Comparison of ENCODE assay signal across 11 cellular contexts in the genomic region with DNA sequence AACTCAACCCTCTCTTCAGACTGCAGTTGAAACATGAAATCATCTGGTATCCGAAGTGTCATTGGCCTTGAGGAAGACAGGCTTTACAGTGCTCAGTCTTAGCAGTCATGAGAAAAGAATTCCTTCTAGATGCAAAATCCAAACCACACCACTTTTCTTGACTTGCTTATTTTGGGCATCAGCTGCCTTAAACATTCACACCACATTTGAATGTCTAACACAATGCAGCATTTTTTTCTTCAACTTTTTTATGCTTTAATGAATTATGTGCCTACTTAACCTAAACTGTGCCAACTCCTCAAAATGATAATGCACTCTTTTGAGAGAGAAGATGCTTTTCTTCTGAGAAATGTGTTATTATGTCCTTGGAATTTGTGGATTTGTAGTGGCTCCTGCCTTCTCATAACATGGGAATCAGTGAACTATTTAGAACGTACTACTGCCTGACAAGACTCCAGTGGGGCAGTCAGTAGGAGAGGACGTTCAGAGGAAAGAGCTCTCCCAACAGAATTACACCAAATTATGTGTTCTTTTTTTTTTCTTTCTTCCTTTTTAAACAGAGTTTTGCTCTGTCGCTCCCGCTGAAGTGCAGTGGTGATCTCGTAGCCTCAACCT.
"Had no signal": no experiment of that assay in that cellular context is flagged by ENCODE, and none has a peak within 500 bp of the region (broad histone marks: within the 10 kb centered on the region; RNA-seq: fewer than 3 reads in every experiment).

No MANE protein-coding gene starts in this region.

- H3K36me3 Mint-ChIP-seq: neural progenitor cell, T-cell had no signal

- H3K4me3 Mint-ChIP-seq: neural progenitor cell, T-cell had no signal

- H3K9me3 Mint-ChIP-seq: activated naive CD4-positive, alpha-beta T cell treated with anti-CD3 and anti-CD28 coated beads, Interleukin-2, amount 50 U/mL, for 72 hours; activated T-helper 2 cell treated with anti-CD3 and anti-CD28 coated beads, Interferon-gamma antibody, Interleukin-2, Interleukin-4, amounts not matched to agents 10 μg/mL and 5 μg/mL and 100 μg/mL, durations not matched to agents 14 hours and 24 hours and 36 hours; neural progenitor cell; T-cell had no signal

- H3K27ac Mint-ChIP-seq: activated naive CD4-positive, alpha-beta T cell treated with anti-CD3 and anti-CD28 coated beads, Interleukin-2, amount 50 U/mL, for 72 hours; activated T-helper 2 cell treated with anti-CD3 and anti-CD28 coated beads, Interferon-gamma antibody, Interleukin-2, Interleukin-4, amounts not matched to agents 10 μg/mL and 5 μg/mL and 100 μg/mL, durations not matched to agents 14 hours and 24 hours and 36 hours; neural progenitor cell; T-cell had no signal

- H3K27me3 Mint-ChIP-seq: T-cell had no signal

- DNase-seq: activated CD4-positive, alpha-beta T cell treated with anti-CD3 and anti-CD28 coated beads for 48 hours; dorsolateral prefrontal cortex; esophagus squamous epithelium; heart right ventricle; kidney; stomach; T-cell; uterus had no signal

- ATAC-seq: activated naive CD4-positive, alpha-beta T cell treated with anti-CD3 and anti-CD28 coated beads, Interleukin-2, amount 50 U/mL, for 72 hours; heart right ventricle; T-cell had no signal
